ENCODE assay signal across 10 cellular contexts in the genomic region with DNA sequence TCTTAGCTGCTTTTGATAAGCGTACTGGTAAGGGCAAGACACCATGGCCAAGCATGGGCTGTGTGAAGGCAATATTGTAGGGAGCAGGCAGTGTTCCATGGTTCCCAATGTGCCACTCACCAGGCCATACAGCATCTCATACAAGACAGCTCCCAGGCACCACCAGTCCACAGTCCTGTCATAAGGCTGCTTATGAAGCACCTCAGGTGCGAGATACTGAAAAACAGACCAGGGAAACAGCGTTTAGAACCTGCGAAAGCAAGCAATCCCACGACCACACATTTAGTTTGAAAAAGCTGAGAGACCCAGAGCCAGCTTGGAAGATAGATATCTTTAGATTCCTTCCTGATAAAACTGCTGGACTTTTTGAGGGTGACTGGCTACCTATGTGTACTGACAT.
DNase-seq lines count a peak whose midpoint lies in the region; ATAC-seq and TF ChIP-seq lines count a peak whose summit lies in the region.
"Had no signal": no experiment of that assay in that cellular context is flagged by ENCODE, and none has a peak within 500 bp of the region (broad histone marks: within the 10 kb centered on the region; RNA-seq: fewer than 3 reads in every experiment).

No MANE protein-coding gene starts in this region.

- no peak for TF ChIP-seq CTCF in CD4-positive, alpha-beta T cell (IDR thresholded peaks at IDR 0.05)
- TF ChIP-seq CTCF in fibroblast of the aortic adventitia (IDR thresholded peaks at IDR 0.05; ENCODE audit: insufficient read depth, low read length): no peak
- TF ChIP-seq CTCF in psoas muscle (IDR thresholded peaks at IDR 0.05): no peak

- H3K27me3 Mint-ChIP-seq in CD4-positive, alpha-beta T cell: no peaks in the 10 kb centered on the region
- no peaks in the 10 kb centered on the region for H3K27me3 Mint-ChIP-seq in activated T-helper 1 cell treated with anti-CD3 and anti-CD28 coated beads, Interleukin-12 subunit alpha, Interleukin-12 subunit beta, Interleukin-2, Interleukin-4 antibody, amounts not matched to agents 30 ng/mL and 10 ng/mL and 1 ng/mL, durations not matched to agents 14 hours and 24 hours and 36 hours (ENCODE audit: insufficient read depth)

- H3K4me3 ChIP-seq in fibroblast of the aortic adventitia (ENCODE audit: low read depth, low read length): peak overlapping the region; percentile 66
- peak overlapping the region; percentile 90 for H3K4me3 ChIP-seq in psoas muscle
- H3K4me3 ChIP-seq in mesendoderm (ENCODE audit: low read length): no peak overlapping the region
- H3K4me3 ChIP-seq: cardiac muscle cell had no signal

- CTCF ChIA-PET in CD4-positive, alpha-beta T cell (lab: Charles Lee): interaction anchor here (3.5 kb wide), 1 partner anchor 470 kb away, joined by 17 read pairs; no protein-coding TSS in a partner anchor

- H3K27ac ChIP-seq in CD4-positive, alpha-beta T cell (ENCODE audit: low read depth, low read length): no peak overlapping the region
- H3K27ac ChIP-seq in psoas muscle (peak overlapping the region; percentile 98), mesendoderm (ENCODE audit: low read depth, low read length) (no peak overlapping the region)
- H3K27ac ChIP-seq: cardiac muscle cell had no signal

- no peaks in the 10 kb centered on the region for H3K79me1 ChIP-seq in mesendoderm (ENCODE audit: low read length)

- no peak for ATAC-seq in CD4-positive, alpha-beta T cell (ENCODE audit: poor library complexity)
- ATAC-seq in psoas muscle (no peak), HG03280 (IDR thresholded peaks at IDR 0.05; ENCODE audit: unreplicated experiment) (no peak), HG03045 (IDR thresholded peaks at IDR 0.05; ENCODE audit: unreplicated experiment) (no peak)

- no peak overlapping the region for H4K5ac ChIP-seq in mesendoderm (ENCODE audit: low read length)

- no peak overlapping the region for H2BK15ac ChIP-seq in mesendoderm (replicated peaks; ENCODE audit: low read depth)

- H3K4me2 ChIP-seq in mesendoderm (ENCODE audit: low read length): no peak overlapping the region

- peaks cover 73% of the 10 kb centered on the region for H3K36me3 Mint-ChIP-seq in CD4-positive, alpha-beta T cell (ENCODE audit: low read depth)
- H3K36me3 Mint-ChIP-seq in activated T-helper 1 cell treated with anti-CD3 and anti-CD28 coated beads, Interleukin-12 subunit alpha, Interleukin-12 subunit beta, Interleukin-2, Interleukin-4 antibody, amounts not matched to agents 30 ng/mL and 10 ng/mL and 1 ng/mL, durations not matched to agents 14 hours and 24 hours and 36 hours (ENCODE audit: low read depth): peaks cover 60% of the 10 kb centered on the region

- no peak overlapping the region for H2BK5ac ChIP-seq in mesendoderm (ENCODE audit: low read length)

- no peaks in the 10 kb centered on the region for H3K27me3 ChIP-seq in CD4-positive, alpha-beta T cell (ENCODE audit: control insufficient read depth, insufficient read depth, low read length)
- H3K27me3 ChIP-seq in psoas muscle (ENCODE audit: insufficient read depth in 3 of 3, low read length in 2 of 3): no peaks in the 10 kb centered on the region
- H3K27me3 ChIP-seq in mesendoderm (ENCODE audit: insufficient read depth, low read length, poor library complexity): no peaks in the 10 kb centered on the region

- no peak overlapping the region for H3K23ac ChIP-seq in mesendoderm (ENCODE audit: low read length)

- no peak overlapping the region for H3K56ac ChIP-seq in mesendoderm (ENCODE audit: low read length)

- no peak for DNase-seq in CD4-positive, alpha-beta T cell
- DNase-seq in activated T-helper 1 cell treated with anti-CD3 and anti-CD28 coated beads, Interleukin-12 subunit alpha, Interleukin-12 subunit beta, Interleukin-2, Interleukin-4 antibody, amounts not matched to agents 30 ng/mL and 10 ng/mL and 1 ng/mL, durations not matched to agents 14 hours and 24 hours and 36 hours (ENCODE audit: low spot score): no peak
- peak; percentile 65 for DNase-seq in fibroblast of the aortic adventitia (ENCODE audit: low read depth)
- DNase-seq in psoas muscle: no peak
- DNase-seq in glomerular visceral epithelial cell (ENCODE audit: extremely low spot score): no peak
- no peak for DNase-seq in mesendoderm
- DNase-seq: NCI-H1694 treated with DMSO at 0.1 percent for 48 hours had no signal

- no peak overlapping the region for H3K9ac ChIP-seq in mesendoderm (ENCODE audit: low read length)

- intact Hi-C loops in CD4-positive, alpha-beta T cell (cut with DNase I, micrococcal nuclease): loop anchor here (5.0 to 10.0 kb wide), 6 partner anchors 219 to 1266 kb away; a partner anchor contains a TSS
- intact Hi-C loops in activated T-helper 1 cell treated with anti-CD3 and anti-CD28 coated beads, Interleukin-12 subunit alpha, Interleukin-12 subunit beta, Interleukin-2, Interleukin-4 antibody, amounts not matched to agents 30 ng/mL and 10 ng/mL and 1 ng/mL, durations not matched to agents 14 hours and 24 hours and 36 hours (cut with micrococcal nuclease): loop anchor here (10.0 kb wide), 2 partner anchors 943 to 1013 kb away; a partner anchor contains a TSS
- intact Hi-C loops in psoas muscle (cut with DNase I): loop anchor here (5.0 kb wide), 2 partner anchors 711 to 771 kb away; no protein-coding TSS in a partner anchor

- H3K36me3 ChIP-seq in psoas muscle (ENCODE audit: insufficient read depth in 1 of 2, low read depth in 1 of 2) (peaks cover 13 to 53% of the 10 kb centered on the region in 2 donors), mesendoderm (ENCODE audit: control insufficient read depth, insufficient read depth, low read length) (no peaks in the 10 kb centered on the region)
- H3K36me3 ChIP-seq: cardiac muscle cell had no signal

- no peak overlapping the region for H3K18ac ChIP-seq in mesendoderm (ENCODE audit: low read length)

- H3K9me3 Mint-ChIP-seq in CD4-positive, alpha-beta T cell: no peaks in the 10 kb centered on the region
- no peaks in the 10 kb centered on the region for H3K9me3 Mint-ChIP-seq in activated T-helper 1 cell treated with anti-CD3 and anti-CD28 coated beads, Interleukin-12 subunit alpha, Interleukin-12 subunit beta, Interleukin-2, Interleukin-4 antibody, amounts not matched to agents 30 ng/mL and 10 ng/mL and 1 ng/mL, durations not matched to agents 14 hours and 24 hours and 36 hours

- no peak overlapping the region for H4K8ac ChIP-seq in mesendoderm (ENCODE audit: low read depth, low read length)

- H3K4me1 Mint-ChIP-seq in CD4-positive, alpha-beta T cell (ENCODE audit: low read depth): peaks cover 65% of the 10 kb centered on the region
- H3K4me1 Mint-ChIP-seq in activated T-helper 1 cell treated with anti-CD3 and anti-CD28 coated beads, Interleukin-12 subunit alpha, Interleukin-12 subunit beta, Interleukin-2, Interleukin-4 antibody, amounts not matched to agents 30 ng/mL and 10 ng/mL and 1 ng/mL, durations not matched to agents 14 hours and 24 hours and 36 hours (ENCODE audit: low read depth): peaks cover 61% of the 10 kb centered on the region

- POLR2A ChIA-PET in CD4-positive, alpha-beta T cell (lab: Charles Lee): interaction anchor here (1.9 kb wide), 1 partner anchor 470 kb away, joined by 6 read pairs; no protein-coding TSS in a partner anchor

- peak overlapping the region; percentile 65 for H3K4me3 Mint-ChIP-seq in CD4-positive, alpha-beta T cell
- H3K4me3 Mint-ChIP-seq in activated T-helper 1 cell treated with anti-CD3 and anti-CD28 coated beads, Interleukin-12 subunit alpha, Interleukin-12 subunit beta, Interleukin-2, Interleukin-4 antibody, amounts not matched to agents 30 ng/mL and 10 ng/mL and 1 ng/mL, durations not matched to agents 14 hours and 24 hours and 36 hours: peak overlapping the region; percentile 96

- no peak overlapping the region for H2AK5ac ChIP-seq in mesendoderm (ENCODE audit: low read length)

- no peaks in the 10 kb centered on the region for H3K79me2 ChIP-seq in mesendoderm (ENCODE audit: control insufficient read depth, insufficient read depth, low read length)

- H3K27ac Mint-ChIP-seq in CD4-positive, alpha-beta T cell: peak overlapping the region; percentile 45
- H3K27ac Mint-ChIP-seq in activated T-helper 1 cell treated with anti-CD3 and anti-CD28 coated beads, Interleukin-12 subunit alpha, Interleukin-12 subunit beta, Interleukin-2, Interleukin-4 antibody, amounts not matched to agents 30 ng/mL and 10 ng/mL and 1 ng/mL, durations not matched to agents 14 hours and 24 hours and 36 hours: peak overlapping the region; percentile 8

- H3K9me3 ChIP-seq in CD4-positive, alpha-beta T cell (ENCODE audit: control insufficient read depth, low read length): no peaks in the 10 kb centered on the region
- H3K9me3 ChIP-seq in psoas muscle: no peaks in the 10 kb centered on the region

- H3K4me1 ChIP-seq in psoas muscle (peaks cover 42% of the 10 kb centered on the region), mesendoderm (ENCODE audit: control insufficient read depth, low read depth, low read length) (no peaks in the 10 kb centered on the region)

- 56 to 93% (median 67%) methylated on average over 5 of the region's 5 CpGs for WGBS in psoas muscle, 3 donors
- no CpG with 5 or more reads among the region's 5 CpGs for WGBS in mesendoderm (ENCODE audit: extremely low coverage, insufficient coverage, low lambda C conversion rate)

- H2BK120ac ChIP-seq in mesendoderm (ENCODE audit: low read depth, low read length): no peak overlapping the region

- H3K4ac ChIP-seq in mesendoderm (ENCODE audit: low read depth, low read length): no peak overlapping the region
